ENCODE assay signal across 20 cellular contexts in the genomic region with DNA sequence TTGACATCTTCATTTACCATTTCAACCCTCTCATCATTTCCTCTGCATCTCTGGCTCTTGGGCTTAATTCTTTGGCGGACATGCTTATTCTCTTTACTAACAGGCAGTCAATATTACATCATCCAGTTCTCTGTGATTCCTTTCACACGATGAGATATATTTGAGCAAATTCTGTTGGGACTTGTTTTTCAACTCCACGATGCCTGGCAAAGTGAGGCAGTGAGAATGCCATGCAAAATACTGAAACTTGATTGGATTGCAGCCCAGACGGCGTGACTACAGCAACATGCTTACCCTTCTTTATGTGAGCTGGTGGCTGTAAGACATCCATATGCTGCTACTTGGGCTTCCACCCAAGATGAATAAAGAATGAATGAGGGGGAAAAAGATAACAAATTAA.
DNase-seq lines count a peak whose midpoint lies in the region; ATAC-seq and TF ChIP-seq lines count a peak whose summit lies in the region.
"Had no signal": no experiment of that assay in that cellular context is flagged by ENCODE, and none has a peak within 500 bp of the region (broad histone marks: within the 10 kb centered on the region; RNA-seq: fewer than 3 reads in every experiment).

No MANE protein-coding gene starts in this region.

- H3K9me3 ChIP-seq in RWPE2 (ENCODE audit: severe bottlenecking) (no peaks in the 10 kb centered on the region), thoracic aorta (no peaks in the 10 kb centered on the region)
- H3K9me3 ChIP-seq: left lung, SJCRH30 had no signal

- H3K4me1 ChIP-seq in RWPE2 (ENCODE audit: insufficient read depth, poor library complexity, severe bottlenecking) (peaks cover 24% of the 10 kb centered on the region), thoracic aorta (ENCODE audit: control insufficient read depth in 1 of 2, low read depth in 2 of 2) (peaks cover 8 to 30% of the 10 kb centered on the region in 2 donors)
- H3K4me1 ChIP-seq: left lung had no signal

- no peak overlapping the region for H3K4me3 ChIP-seq in RWPE2 (ENCODE audit: severe bottlenecking)
- H3K4me3 ChIP-seq in fibroblast of the aortic adventitia (ENCODE audit: low read depth, low read length): no peak overlapping the region
- peak overlapping the region; percentile 28 for H3K4me3 ChIP-seq in thoracic aorta
- H3K4me3 ChIP-seq: left lung, SJCRH30 had no signal

- H3K4me3 Mint-ChIP-seq in activated naive CD8-positive, alpha-beta T cell treated with anti-CD3 and anti-CD28 coated beads, Interleukin-2, amount 50 U/mL, for 24 hours: no peak overlapping the region
- H3K4me3 Mint-ChIP-seq: activated T-helper 17 cell treated with anti-CD3 and anti-CD28 coated beads, Interleukin-2, amount 50 U/mL, for 72 hours; B cell; endodermal cell; IgD-negative memory B cell; T-helper 17 cell had no signal

- H3K36me3 ChIP-seq in RWPE2 (ENCODE audit: low read depth) (no peaks in the 10 kb centered on the region), thoracic aorta (no peaks in the 10 kb centered on the region)
- H3K36me3 ChIP-seq: left lung, SJCRH30 had no signal

- DNase-seq in NCI-H1694 treated with DMSO at 0.1 percent for 48 hours (lab: John Stamatoyannopoulos, UW) (peak; percentile 71), RWPE2 (ENCODE audit: low spot score) (no peak), fibroblast of the aortic adventitia (ENCODE audit: low read depth) (peak; percentile 66), thoracic aorta (ENCODE audit: low spot score) (no peak), cerebellum (ENCODE audit: low spot score) (no peak)
- DNase-seq in activated naive CD8-positive, alpha-beta T cell treated with anti-CD3 and anti-CD28 coated beads, Interleukin-2, amount 50 U/mL, for 24 hours: no peak
- DNase-seq in stimulated activated CD4-positive, alpha-beta T cell treated with anti-CD3 and anti-CD28 coated beads, Interleukin-15, amount 100 ng/mL, for 24 hours: no peak
- DNase-seq: activated CD8-positive, alpha-beta memory T cell treated with anti-CD3 and anti-CD28 coated beads for 24 hours; endodermal cell; foreskin melanocyte; GDM1; left lung; NCI-H345; SJCRH30; stimulated activated CD4-positive, alpha-beta T cell treated with anti-CD3 and anti-CD28 coated beads, Interleukin-4, amount 100 ng/mL, for 4 hours; stimulated activated CD8-positive, alpha-beta memory T cell treated with anti-CD3 and anti-CD28 coated beads, Interleukin-4, amount 100 ng/mL, for 48 hours; T-helper 17 cell had no signal

- H3K27me3 Mint-ChIP-seq in activated naive CD8-positive, alpha-beta T cell treated with anti-CD3 and anti-CD28 coated beads, Interleukin-2, amount 50 U/mL, for 24 hours: peaks cover 27% of the 10 kb centered on the region
- H3K27me3 Mint-ChIP-seq: IgD-negative memory B cell had no signal

- ATAC-seq in RWPE2 (ENCODE audit: low read depth): peak; percentile 26; the same call in 2 of the 3 replicates
- ATAC-seq in thoracic aorta (ENCODE audit: insufficient number of reproducible peaks, low FRiP score, low read depth): peak; percentile 51
- no peak for ATAC-seq in activated naive CD8-positive, alpha-beta T cell treated with anti-CD3 and anti-CD28 coated beads, Interleukin-2, amount 50 U/mL, for 24 hours
- ATAC-seq: activated T-helper 17 cell treated with anti-CD3 and anti-CD28 coated beads, Interleukin-2, amount 50 U/mL, for 72 hours; left lung; T-helper 17 cell had no signal

- H3K27ac ChIP-seq in RWPE2 (ENCODE audit: poor library complexity, severe bottlenecking) (no peak overlapping the region), thoracic aorta (peak overlapping the region; percentile 68 to 83)
- H3K27ac ChIP-seq: left lung had no signal

- H3K36me3 Mint-ChIP-seq in activated naive CD8-positive, alpha-beta T cell treated with anti-CD3 and anti-CD28 coated beads, Interleukin-2, amount 50 U/mL, for 24 hours (ENCODE audit: low read depth): no peaks in the 10 kb centered on the region
- H3K36me3 Mint-ChIP-seq: IgD-negative memory B cell had no signal

- no peak overlapping the region for H3K27ac Mint-ChIP-seq in activated naive CD8-positive, alpha-beta T cell treated with anti-CD3 and anti-CD28 coated beads, Interleukin-2, amount 50 U/mL, for 24 hours
- H3K27ac Mint-ChIP-seq: activated T-helper 17 cell treated with anti-CD3 and anti-CD28 coated beads, Interleukin-2, amount 50 U/mL, for 72 hours; B cell; endodermal cell; IgD-negative memory B cell; T-helper 17 cell had no signal

- H3K9me3 Mint-ChIP-seq in activated naive CD8-positive, alpha-beta T cell treated with anti-CD3 and anti-CD28 coated beads, Interleukin-2, amount 50 U/mL, for 24 hours: no peaks in the 10 kb centered on the region
- H3K9me3 Mint-ChIP-seq: activated T-helper 17 cell treated with anti-CD3 and anti-CD28 coated beads, Interleukin-2, amount 50 U/mL, for 72 hours; endodermal cell; IgD-negative memory B cell had no signal

- no peaks in the 10 kb centered on the region for H3K4me1 Mint-ChIP-seq in activated naive CD8-positive, alpha-beta T cell treated with anti-CD3 and anti-CD28 coated beads, Interleukin-2, amount 50 U/mL, for 24 hours
- H3K4me1 Mint-ChIP-seq: B cell had no signal

- no peaks in the 10 kb centered on the region for H3K27me3 ChIP-seq in RWPE2 (ENCODE audit: insufficient read depth, poor library complexity, severe bottlenecking)
- no peaks in the 10 kb centered on the region for H3K27me3 ChIP-seq in thoracic aorta (replicated peaks; ENCODE audit: insufficient read depth)
- H3K27me3 ChIP-seq: SJCRH30 had no signal

- no peak for TF ChIP-seq CTCF in RWPE2 (IDR thresholded peaks at IDR 0.05; ENCODE audit: poor library complexity, severe bottlenecking)
- TF ChIP-seq CTCF in fibroblast of the aortic adventitia (IDR thresholded peaks at IDR 0.05; ENCODE audit: insufficient read depth, low read length): no peak
- TF ChIP-seq CTCF in thoracic aorta (IDR thresholded peaks at IDR 0.05): no peak

Comparison
In these comparisons a context has a peak if more than half of its experiments do, and no peak if none do; other contexts are left out.
1. DNase-seq: peak in NCI-H1694 treated with DMSO at 0.1 percent for 48 hours (single experiment) and fibroblast of the aortic adventitia (single experiment); none in RWPE2 (single experiment), thoracic aorta (single experiment), activated naive CD8-positive, alpha-beta T cell treated with anti-CD3 and anti-CD28 coated beads, Interleukin-2, amount 50 U/mL, for 24 hours (single experiment), cerebellum (single experiment) and stimulated activated CD4-positive, alpha-beta T cell treated with anti-CD3 and anti-CD28 coated beads, Interleukin-15, amount 100 ng/mL, for 24 hours (single experiment).